ENCODE assay signal across 14 cellular contexts in the genomic region with DNA sequence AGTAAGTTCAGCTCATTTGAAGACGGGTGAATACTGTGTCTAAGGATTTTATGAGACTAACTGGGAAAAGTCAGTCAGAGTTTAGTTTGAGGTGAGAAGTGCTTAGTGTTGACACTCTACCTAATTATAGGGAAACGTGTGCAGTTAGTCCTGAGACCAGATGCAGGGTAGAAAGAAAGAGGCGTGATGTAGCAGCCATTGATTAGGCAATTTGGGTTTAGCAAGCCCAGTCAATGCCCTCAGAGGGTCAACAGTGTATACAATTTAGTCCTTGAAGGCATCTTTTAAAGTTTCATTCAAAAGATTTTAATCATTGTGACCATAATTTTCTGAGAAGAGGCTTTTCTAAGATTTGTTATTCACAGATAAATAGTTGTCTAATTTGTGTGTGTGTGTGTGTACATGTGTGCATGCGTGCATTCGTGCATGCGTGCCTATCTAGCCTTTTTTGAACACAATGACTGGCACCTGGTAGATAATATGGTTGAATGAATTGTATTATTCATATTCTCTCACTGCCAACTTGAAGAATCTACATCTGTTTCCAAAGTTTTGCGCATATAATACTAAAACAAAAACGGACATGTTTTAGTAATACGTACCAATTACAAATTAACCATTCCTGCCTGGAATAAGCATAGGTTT.
DNase-seq lines count a peak whose midpoint lies in the region; ATAC-seq and TF ChIP-seq lines count a peak whose summit lies in the region.
"Had no signal": no experiment of that assay in that cellular context is flagged by ENCODE, and none has a peak within 500 bp of the region (broad histone marks: within the 10 kb centered on the region; RNA-seq: fewer than 3 reads in every experiment).

No MANE protein-coding gene starts in this region.

- DNase-seq in activated CD4-positive, alpha-beta T cell treated with anti-CD3 and anti-CD28 coated beads for 36 hours, result no peak
- DNase-seq in activated CD4-positive, alpha-beta T cell treated with anti-CD3 and anti-CD28 coated beads for 1 hour, result no peak
- DNase-seq in NAMALWA (ENCODE audit: low spot score) (peak; percentile 44), nephron progenitor cell (no peak), COLO668 (lab: John Stamatoyannopoulos, UW; ENCODE audit: unreplicated experiment) (no peak), LoVo (ENCODE audit: low spot score) (no peak)
- no peak for DNase-seq in activated T-helper 2 cell treated with anti-CD3 and anti-CD28 coated beads, Interferon-gamma antibody, Interleukin-2, Interleukin-4, amounts not matched to agents 10 μg/mL and 5 μg/mL and 100 μg/mL, durations not matched to agents 14 hours and 24 hours and 36 hours (ENCODE audit: low spot score)
- DNase-seq: activated CD8-positive, alpha-beta memory T cell treated with anti-CD3 and anti-CD28 coated beads, Interleukin-2, amount 50 U/mL, for 48 hours; mammary epithelial cell; NCI-H1436; NCI-H446 treated with DMSO at 0.1 percent for 48 hours; pancreas; thyroid gland had no signal

- H3K9me3 Mint-ChIP-seq in activated CD4-positive, alpha-beta T cell treated with anti-CD3 and anti-CD28 coated beads for 36 hours (ENCODE audit: low read depth), result peaks cover 2% of the 10 kb centered on the region
- peaks cover 17% of the 10 kb centered on the region for H3K9me3 Mint-ChIP-seq in activated T-helper 2 cell treated with anti-CD3 and anti-CD28 coated beads, Interferon-gamma antibody, Interleukin-2, Interleukin-4, amounts not matched to agents 10 μg/mL and 5 μg/mL and 100 μg/mL, durations not matched to agents 14 hours and 24 hours and 36 hours
- H3K9me3 Mint-ChIP-seq in nephron progenitor cell, result peaks cover 14% of the 10 kb centered on the region

- no peak for TF ChIP-seq CTCF in nephron progenitor cell (IDR thresholded peaks at IDR 0.05)

- POLR2A ChIA-PET in activated CD4-positive, alpha-beta T cell treated with anti-CD3 and anti-CD28 coated beads for 36 hours (lab: Charles Lee), result interaction anchor here (1.0 kb wide), 1 partner anchor 59 kb away, joined by 3 read pairs; no protein-coding TSS in a partner anchor

- no peak for ATAC-seq in activated CD4-positive, alpha-beta T cell treated with anti-CD3 and anti-CD28 coated beads for 36 hours
- no peak for ATAC-seq in GM19397 (IDR thresholded peaks at IDR 0.05; ENCODE audit: unreplicated experiment)

- H3K27ac Mint-ChIP-seq in activated CD4-positive, alpha-beta T cell treated with anti-CD3 and anti-CD28 coated beads for 36 hours, result peak overlapping the region; percentile 68
- peak overlapping the region; percentile 94 for H3K27ac Mint-ChIP-seq in activated T-helper 2 cell treated with anti-CD3 and anti-CD28 coated beads, Interferon-gamma antibody, Interleukin-2, Interleukin-4, amounts not matched to agents 10 μg/mL and 5 μg/mL and 100 μg/mL, durations not matched to agents 14 hours and 24 hours and 36 hours
- no peak overlapping the region for H3K27ac Mint-ChIP-seq in nephron progenitor cell

- intact Hi-C loops in activated CD4-positive, alpha-beta T cell treated with anti-CD3 and anti-CD28 coated beads for 36 hours (cut with DNase I, micrococcal nuclease), result loop anchor here (2.0 kb wide), 4 partner anchors 15 to 69 kb away; no protein-coding TSS in a partner anchor
- intact Hi-C loops in activated T-helper 2 cell treated with anti-CD3 and anti-CD28 coated beads, Interferon-gamma antibody, Interleukin-2, Interleukin-4, amounts not matched to agents 10 μg/mL and 5 μg/mL and 100 μg/mL, durations not matched to agents 14 hours and 24 hours and 36 hours (cut with micrococcal nuclease), result loop anchor here (2.0 to 5.0 kb wide), 3 partner anchors 39 to 75 kb away; no protein-coding TSS in a partner anchor

- CTCF ChIA-PET in activated CD4-positive, alpha-beta T cell treated with anti-CD3 and anti-CD28 coated beads for 36 hours (lab: Charles Lee), result interaction anchor here (0.7 kb wide), 1 partner anchor 77 kb away, joined by 3 read pairs; no protein-coding TSS in a partner anchor

- peaks cover 2% of the 10 kb centered on the region for H3K27me3 Mint-ChIP-seq in activated CD4-positive, alpha-beta T cell treated with anti-CD3 and anti-CD28 coated beads for 36 hours
- H3K27me3 Mint-ChIP-seq in activated T-helper 2 cell treated with anti-CD3 and anti-CD28 coated beads, Interferon-gamma antibody, Interleukin-2, Interleukin-4, amounts not matched to agents 10 μg/mL and 5 μg/mL and 100 μg/mL, durations not matched to agents 14 hours and 24 hours and 36 hours (ENCODE audit: low read depth), result no peaks in the 10 kb centered on the region
- peaks cover 12% of the 10 kb centered on the region for H3K27me3 Mint-ChIP-seq in nephron progenitor cell (ENCODE audit: low read depth, poor library complexity)

- peaks cover 52% of the 10 kb centered on the region for H3K4me1 Mint-ChIP-seq in activated CD4-positive, alpha-beta T cell treated with anti-CD3 and anti-CD28 coated beads for 36 hours
- peaks cover 64% of the 10 kb centered on the region for H3K4me1 Mint-ChIP-seq in activated T-helper 2 cell treated with anti-CD3 and anti-CD28 coated beads, Interferon-gamma antibody, Interleukin-2, Interleukin-4, amounts not matched to agents 10 μg/mL and 5 μg/mL and 100 μg/mL, durations not matched to agents 14 hours and 24 hours and 36 hours (ENCODE audit: low read depth)
- H3K4me1 Mint-ChIP-seq in nephron progenitor cell, result peaks cover 17% of the 10 kb centered on the region

- peak overlapping the region; percentile 78 for H3K4me3 Mint-ChIP-seq in activated CD4-positive, alpha-beta T cell treated with anti-CD3 and anti-CD28 coated beads for 36 hours
- H3K4me3 Mint-ChIP-seq in activated T-helper 2 cell treated with anti-CD3 and anti-CD28 coated beads, Interferon-gamma antibody, Interleukin-2, Interleukin-4, amounts not matched to agents 10 μg/mL and 5 μg/mL and 100 μg/mL, durations not matched to agents 14 hours and 24 hours and 36 hours (ENCODE audit: low read depth), result peak overlapping the region; percentile 94
- peak overlapping the region; percentile 89 for H3K4me3 Mint-ChIP-seq in nephron progenitor cell

- peaks cover 4% of the 10 kb centered on the region for H3K36me3 Mint-ChIP-seq in activated CD4-positive, alpha-beta T cell treated with anti-CD3 and anti-CD28 coated beads for 36 hours (ENCODE audit: low read depth)
- H3K36me3 Mint-ChIP-seq in activated T-helper 2 cell treated with anti-CD3 and anti-CD28 coated beads, Interferon-gamma antibody, Interleukin-2, Interleukin-4, amounts not matched to agents 10 μg/mL and 5 μg/mL and 100 μg/mL, durations not matched to agents 14 hours and 24 hours and 36 hours (ENCODE audit: low read depth), result peaks cover 26% of the 10 kb centered on the region
- no peaks in the 10 kb centered on the region for H3K36me3 Mint-ChIP-seq in nephron progenitor cell (ENCODE audit: low read depth)
